Comparison of ENCODE assay signal across 19 cellular contexts in the genomic region with DNA sequence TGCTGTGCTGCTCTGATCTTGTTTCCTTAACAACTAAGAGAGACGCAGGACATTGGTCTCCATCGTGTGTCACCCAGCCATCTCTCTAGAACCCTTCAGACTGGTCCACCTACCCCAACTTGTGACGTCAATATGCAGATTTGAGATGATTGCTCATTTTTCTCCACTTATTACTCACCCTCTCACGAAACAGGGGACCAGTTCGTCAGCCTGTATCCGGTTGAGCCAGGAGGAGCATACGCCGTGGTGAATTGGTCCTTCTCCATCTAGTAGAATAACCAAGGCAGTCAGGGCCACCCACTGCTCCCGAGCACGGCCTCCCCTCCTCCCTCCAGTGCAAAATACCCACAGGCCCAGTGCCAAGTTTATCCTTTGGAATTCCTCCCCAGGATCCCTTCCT.
"Had no signal": no experiment of that assay in that cellular context is flagged by ENCODE, and none has a peak within 500 bp of the region (broad histone marks: within the 10 kb centered on the region; RNA-seq: fewer than 3 reads in every experiment).

No MANE protein-coding gene starts in this region.

- H3K4me2 ChIP-seq: smooth muscle cell had no signal

- DNase-seq: effector memory CD8-positive, alpha-beta T cell; esophagus squamous epithelium; foreskin fibroblast; glutamatergic neuron; islet precursor cell; mammary epithelial cell; mucosa of descending colon; naive thymus-derived CD8-positive, alpha-beta T cell; stimulated activated CD4-positive, alpha-beta T cell treated with anti-CD3 and anti-CD28 coated beads, Interleukin-4, amount 100 ng/mL, for 1 hour; stimulated activated CD8-positive, alpha-beta memory T cell treated with anti-CD3 and anti-CD28 coated beads, Interleukin-4, amount 100 ng/mL, for 48 hours; tibial artery; upper lobe of left lung; uterus had no signal

- ATAC-seq: effector memory CD8-positive, alpha-beta T cell; gastroesophageal sphincter; left lobe of liver; mucosa of descending colon; naive thymus-derived CD8-positive, alpha-beta T cell; stimulated activated memory B cell treated with anti-CD40 and anti-IgM and Interleukin-4, amounts not matched to agents 10 μg/mL and 1 μg/mL and 100 μg/mL, for 72 hours had no signal

- H3K27me3 ChIP-seq: right atrium auricular region, upper lobe of left lung, uterus had no signal

- H3K9me3 ChIP-seq: esophagus squamous epithelium, gastroesophageal sphincter, mucosa of descending colon, right atrium auricular region, tibial artery, upper lobe of left lung, uterus had no signal

- H3K27ac ChIP-seq: epithelial cell of prostate, esophagus squamous epithelium, gastroesophageal sphincter, right atrium auricular region, tibial artery, upper lobe of left lung, uterus had no signal

- H3K4me1 ChIP-seq: esophagus squamous epithelium, gastroesophageal sphincter, right atrium auricular region, tibial artery, upper lobe of left lung, uterus had no signal

- H3K36me3 ChIP-seq: esophagus squamous epithelium, gastroesophageal sphincter, right atrium auricular region, tibial artery, upper lobe of left lung, uterus had no signal

- H3K4me3 ChIP-seq: esophagus squamous epithelium, gastroesophageal sphincter, mucosa of descending colon, right atrium auricular region, smooth muscle cell, tibial artery, upper lobe of left lung, uterus had no signal
